Comparison of ENCODE assay signal across 1 cellular context in genomic region chr16:66927012-66927436, GRCh38.
A peak's percentile ranks its signal among the peaks of the same experiment; 100 is the strongest.
TF ChIP-seq lines count a peak whose summit lies in the region.

No MANE protein-coding gene starts in this region.

TF ChIP-seq in K562, 482 proteins besides CTCF, POLR2A, EP300 and RAD21:
- 0 out of 2 replicates have a peak, but pooled peaks have one; percentile 23 for TF ChIP-seq FOXJ2 (tag; IDR thresholded peaks at IDR 0.05)
- no peak for TF ChIP-seq ZNF124 (CRISPR knock-in tag; IDR thresholded peaks at IDR 0.05)
- TF ChIP-seq FOXJ3 (CRISPR knock-in tag; IDR thresholded peaks at IDR 0.05) = peak; percentile 67; the same call in 1 of the 2 replicates
- no peak for TF ChIP-seq ZNF79 (CRISPR knock-in tag; IDR thresholded peaks at IDR 0.05; ENCODE audit: low read depth)
- TF ChIP-seq GTF2B (IDR thresholded peaks at IDR 0.05; ENCODE audit: extremely low read depth, insufficient read length) = no peak
- TF ChIP-seq NR2C2 (CRISPR knock-in tag; IDR thresholded peaks at IDR 0.05) = no peak
- peak; percentile 32; the same call in 1 of the 2 replicates for TF ChIP-seq NR2C2 (tag; IDR thresholded peaks at IDR 0.05)
TF ChIP-seq in K562: peak in this region for 3.
